ENCODE assay signal across 33 cellular contexts in the genomic region with DNA sequence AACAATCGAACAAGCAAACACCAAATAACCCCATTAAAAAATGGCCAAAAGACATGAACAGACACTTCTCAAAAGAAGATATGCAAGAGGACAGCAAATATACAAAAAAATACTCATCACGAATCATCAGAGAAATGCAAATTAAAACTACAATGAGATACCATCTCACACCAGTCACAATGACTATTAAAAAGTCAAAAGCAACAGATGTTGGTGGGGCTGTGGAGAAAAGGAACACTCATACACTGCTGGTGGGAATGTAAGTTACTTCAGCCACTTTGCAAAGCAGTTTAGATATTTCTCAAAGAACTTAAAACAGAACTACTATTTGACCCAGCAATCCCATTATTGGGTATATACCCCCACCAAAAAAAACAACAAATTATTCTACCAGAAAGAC.
"Had no signal": no experiment of that assay in that cellular context is flagged by ENCODE, and none has a peak within 500 bp of the region (broad histone marks: within the 10 kb centered on the region; RNA-seq: fewer than 3 reads in every experiment).

No MANE protein-coding gene starts in this region.

- H3K4me1 Mint-ChIP-seq: endodermal cell had no signal

- H3K27me3 ChIP-seq: adrenal gland, body of pancreas had no signal

- H3K4me3 Mint-ChIP-seq: activated B cell treated with CpG ODN at 0.5 μM for 24 hours; activated CD4-positive, alpha-beta memory T cell treated with anti-CD3 and anti-CD28 coated beads, Interleukin-2, amount 10 ng/mL, durations not matched to agents 7 days and 5 days; activated CD4-positive, alpha-beta T cell treated with anti-CD3 and anti-CD28 coated beads, Interleukin-2, amount 10 ng/mL, durations not matched to agents 24 days and 14 days; activated naive CD8-positive, alpha-beta T cell treated with anti-CD3 and anti-CD28 coated beads for 36 hours; activated naive CD8-positive, alpha-beta T cell treated with anti-CD3 and anti-CD28 coated beads, Interleukin-2, amount 50 U/mL, for 24 hours; activated T-cell treated with anti-CD3 and anti-CD28 coated beads, Interleukin-2, amount 50 U/mL, for 24 hours; activated T-helper 1 cell treated with anti-CD3 and anti-CD28 coated beads, Interleukin-12 subunit alpha, Interleukin-12 subunit beta, Interleukin-2, Interleukin-4 antibody, amounts not matched to agents 30 ng/mL and 10 ng/mL and 1 ng/mL, durations not matched to agents 14 hours and 24 hours and 36 hours; central memory CD8-positive, alpha-beta T cell; dendritic cell treated with granulocyte-macrophage colony-stimulating factor and Interleukin-4, amounts not matched to agents 40 ng/mL and 50 ng/mL, for 4 days; endodermal cell; T-helper 17 cell; T-helper 2 cell treated with Interferon-gamma antibody and Interleukin-4, amounts not matched to agents 5 μg/mL and 100 μg/mL, for 36 hours had no signal

- DNase-seq: activated B cell treated with CpG ODN at 0.5 μM for 24 hours; activated CD4-positive, alpha-beta memory T cell treated with anti-CD3 and anti-CD28 coated beads, Interleukin-2, amount 10 ng/mL, durations not matched to agents 7 days and 5 days; activated CD4-positive, alpha-beta T cell treated with anti-CD3 and anti-CD28 coated beads, Interleukin-2, amount 10 ng/mL, durations not matched to agents 24 days and 14 days; activated CD4-positive, alpha-beta T cell treated with anti-CD3 and anti-CD28 coated beads, Interleukin-2, amount 50 U/mL, for 4 hours; activated CD8-positive, alpha-beta memory T cell treated with anti-CD3 and anti-CD28 coated beads, Interleukin-2, amount 50 U/mL, for 48 hours; activated gamma-delta T cell; activated naive CD4-positive, alpha-beta T cell; activated naive CD4-positive, alpha-beta T cell treated with anti-CD3 and anti-CD28 coated beads, Interleukin-2, amount 50 U/mL, for 16 hours; activated naive CD8-positive, alpha-beta T cell treated with anti-CD3 and anti-CD28 coated beads for 36 hours; activated naive CD8-positive, alpha-beta T cell treated with anti-CD3 and anti-CD28 coated beads, Interleukin-2, amount 50 U/mL, for 24 hours; activated T-cell treated with anti-CD3 and anti-CD28 coated beads for 4 hours; activated T-cell treated with anti-CD3 and anti-CD28 coated beads, Interleukin-2, amount 50 U/mL, for 24 hours; adrenal gland; amygdala; aorta; body of pancreas; dorsolateral prefrontal cortex; effector memory CD4-positive, alpha-beta T cell; endodermal cell; erythroblast; head of caudate nucleus; hippocampal formation; T-helper 1 cell; T-helper 17 cell; T1000; WERI-Rb-1 had no signal

- H3K27me3 Mint-ChIP-seq: activated B cell treated with CpG ODN at 0.5 μM for 24 hours; activated naive CD8-positive, alpha-beta T cell treated with anti-CD3 and anti-CD28 coated beads for 36 hours; activated naive CD8-positive, alpha-beta T cell treated with anti-CD3 and anti-CD28 coated beads, Interleukin-2, amount 50 U/mL, for 24 hours; activated T-cell treated with anti-CD3 and anti-CD28 coated beads, Interleukin-2, amount 50 U/mL, for 24 hours; central memory CD8-positive, alpha-beta T cell had no signal

- H3K36me3 Mint-ChIP-seq: activated naive CD8-positive, alpha-beta T cell treated with anti-CD3 and anti-CD28 coated beads for 36 hours had no signal

- H3K4me3 ChIP-seq: adrenal gland, body of pancreas, coronary artery, dorsolateral prefrontal cortex, esophagus muscularis mucosa had no signal

- H3K4me1 ChIP-seq: adrenal gland, body of pancreas, esophagus muscularis mucosa had no signal

- FAIRE-seq: frontal cortex had no signal

- H3K36me3 ChIP-seq: adrenal gland, esophagus muscularis mucosa, WERI-Rb-1 had no signal

- ATAC-seq: activated naive CD8-positive, alpha-beta T cell treated with anti-CD3 and anti-CD28 coated beads, Interleukin-2, amount 50 U/mL, for 24 hours; body of pancreas; T-helper 17 cell had no signal

- H3K9me3 Mint-ChIP-seq: activated naive CD8-positive, alpha-beta T cell treated with anti-CD3 and anti-CD28 coated beads, Interleukin-2, amount 50 U/mL, for 24 hours; activated T-cell treated with anti-CD3 and anti-CD28 coated beads, Interleukin-2, amount 50 U/mL, for 24 hours; activated T-helper 1 cell treated with anti-CD3 and anti-CD28 coated beads, Interleukin-12 subunit alpha, Interleukin-12 subunit beta, Interleukin-2, Interleukin-4 antibody, amounts not matched to agents 30 ng/mL and 10 ng/mL and 1 ng/mL, durations not matched to agents 14 hours and 24 hours and 36 hours; central memory CD8-positive, alpha-beta T cell; dendritic cell treated with granulocyte-macrophage colony-stimulating factor and Interleukin-4, amounts not matched to agents 40 ng/mL and 50 ng/mL, for 4 days; endodermal cell had no signal

- H3K27ac ChIP-seq: adrenal gland, body of pancreas, coronary artery, dorsolateral prefrontal cortex, esophagus muscularis mucosa, WERI-Rb-1 had no signal
